Comparison of ENCODE assay signal across 16 cellular contexts in genomic region chr12:122121341-122122192, GRCh38. TPM values are rescaled to one million over a fixed set of nuclear protein-coding genes. Genes with fewer than 3 reads are reported as not detected.
DNase-seq lines count a peak whose midpoint lies in the region; ATAC-seq and TF ChIP-seq lines count a peak whose summit lies in the region.
"Had no signal": no experiment of that assay in that cellular context is flagged by ENCODE, and none has a peak within 500 bp of the region (broad histone marks: within the 10 kb centered on the region; RNA-seq: fewer than 3 reads in every experiment).

No MANE protein-coding gene starts in this region.

- no peak for TF ChIP-seq POLR2A in testis (IDR thresholded peaks at IDR 0.05)

- peaks cover 4% of the 10 kb centered on the region for H3K36me3 Mint-ChIP-seq in activated CD4-positive, alpha-beta T cell treated with anti-CD3 and anti-CD28 coated beads, Interleukin-2, amount 10 ng/mL, durations not matched to agents 24 days and 14 days (ENCODE audit: low read depth)
- peaks cover 6% of the 10 kb centered on the region for H3K36me3 Mint-ChIP-seq in T-cell
- H3K36me3 Mint-ChIP-seq in stimulated activated memory B cell treated with anti-CD40 and anti-IgM and Interleukin-4, amounts not matched to agents 10 μg/mL and 1 μg/mL and 100 μg/mL, for 72 hours, result no peaks in the 10 kb centered on the region
- H3K36me3 Mint-ChIP-seq: natural killer cell treated with Interleukin-12 subunit alpha and Interleukin-12 subunit beta and Interleukin-15 and Interleukin-18, amount 100 ng/mL, for 72 hours had no signal

- peak overlapping the region; percentile 29 for H3K27ac Mint-ChIP-seq in activated CD4-positive, alpha-beta T cell treated with anti-CD3 and anti-CD28 coated beads, Interleukin-2, amount 10 ng/mL, durations not matched to agents 24 days and 14 days
- H3K27ac Mint-ChIP-seq in T-cell, result peak overlapping the region; percentile 3 to 76
- peak overlapping the region; percentile 13 for H3K27ac Mint-ChIP-seq in stimulated activated memory B cell treated with anti-CD40 and anti-IgM and Interleukin-4, amounts not matched to agents 10 μg/mL and 1 μg/mL and 100 μg/mL, for 72 hours
- H3K27ac Mint-ChIP-seq: natural killer cell treated with Interleukin-12 subunit alpha and Interleukin-12 subunit beta and Interleukin-15 and Interleukin-18, amount 100 ng/mL, for 72 hours had no signal

- H3K36me3 ChIP-seq in testis (ENCODE audit: low read depth, missing control alignments), result no peaks in the 10 kb centered on the region
- H3K36me3 ChIP-seq: adrenal gland had no signal

- H3K4me1 ChIP-seq in testis, result peaks cover 5% of the 10 kb centered on the region

- 78 to 81% methylated on average over 13 to 17 of the region's 17 CpGs for WGBS in testis, 2 donors

- no peaks in the 10 kb centered on the region for H3K27me3 ChIP-seq in testis
- H3K27me3 ChIP-seq: adrenal gland had no signal

- CTCF ChIA-PET in T-cell (lab: Charles Lee), result interaction anchor here (0.7 to 3.3 kb wide), 4 partner anchors 10 to 67 kb away, joined by 3 to 23 read pairs (median 12); no protein-coding TSS in a partner anchor

- no peak overlapping the region for H3K27ac ChIP-seq in testis
- H3K27ac ChIP-seq: HL-60 had no signal

- no peak for TF ChIP-seq CTCF in testis (IDR thresholded peaks at IDR 0.05)

- H3K4me1 Mint-ChIP-seq in activated CD4-positive, alpha-beta T cell treated with anti-CD3 and anti-CD28 coated beads, Interleukin-2, amount 10 ng/mL, durations not matched to agents 24 days and 14 days, result peaks cover 22% of the 10 kb centered on the region
- peaks cover 48 to 57% (median 51%) of the 10 kb centered on the region in 3 donors for H3K4me1 Mint-ChIP-seq in T-cell
- H3K4me1 Mint-ChIP-seq in stimulated activated memory B cell treated with anti-CD40 and anti-IgM and Interleukin-4, amounts not matched to agents 10 μg/mL and 1 μg/mL and 100 μg/mL, for 72 hours, result peaks cover 33% of the 10 kb centered on the region

- POLR2A ChIA-PET in T-cell (lab: Charles Lee), result interaction anchor here in 1 of 2 donors (0.6 kb wide), 1 partner anchor 87 kb away, joined by 6 read pairs; no protein-coding TSS in a partner anchor

- intact Hi-C loops in activated CD4-positive, alpha-beta T cell treated with anti-CD3 and anti-CD28 coated beads, Interleukin-2, amount 10 ng/mL, durations not matched to agents 24 days and 14 days (cut with micrococcal nuclease), result loop anchor here (2.0 kb wide), 2 partner anchors 41 to 69 kb away; no protein-coding TSS in a partner anchor
- intact Hi-C loops in testis (cut with DNase I; ENCODE audit: low total_unique reads), result loop anchor here (5.0 kb wide), 1 partner anchor 69 kb away; no protein-coding TSS in a partner anchor

- no peak for DNase-seq in activated CD4-positive, alpha-beta T cell treated with anti-CD3 and anti-CD28 coated beads, Interleukin-2, amount 10 ng/mL, durations not matched to agents 24 days and 14 days
- no peak for DNase-seq in activated CD4-positive, alpha-beta T cell treated with anti-CD3 and anti-CD28 coated beads for 4 hours
- DNase-seq in T-cell, result no peak
- DNase-seq in foreskin melanocyte, result peak; percentile 61
- no peak for DNase-seq in DMS53 treated with DMSO at 0.1 percent for 48 hours (lab: John Stamatoyannopoulos, UW; ENCODE audit: unreplicated experiment)
- no peak for DNase-seq in ACHN
- DNase-seq in testis, result no peak
- DNase-seq: adrenal gland, left cardiac atrium, NCI-H187, NCI-H526 treated with DMSO at 0.1 percent for 48 hours had no signal

- H3K27me3 Mint-ChIP-seq in activated CD4-positive, alpha-beta T cell treated with anti-CD3 and anti-CD28 coated beads, Interleukin-2, amount 10 ng/mL, durations not matched to agents 24 days and 14 days, result no peaks in the 10 kb centered on the region
- no peaks in the 10 kb centered on the region for H3K27me3 Mint-ChIP-seq in T-cell
- H3K27me3 Mint-ChIP-seq in stimulated activated memory B cell treated with anti-CD40 and anti-IgM and Interleukin-4, amounts not matched to agents 10 μg/mL and 1 μg/mL and 100 μg/mL, for 72 hours, result no peaks in the 10 kb centered on the region
- H3K27me3 Mint-ChIP-seq: natural killer cell treated with Interleukin-12 subunit alpha and Interleukin-12 subunit beta and Interleukin-15 and Interleukin-18, amount 100 ng/mL, for 72 hours had no signal

- no peak for ATAC-seq in T-cell (replicated peaks in 1 of 4)
- no peak for ATAC-seq in stimulated activated memory B cell treated with anti-CD40 and anti-IgM and Interleukin-4, amounts not matched to agents 10 μg/mL and 1 μg/mL and 100 μg/mL, for 72 hours
- ATAC-seq: esophagus mucosa; left cardiac atrium; natural killer cell treated with Interleukin-12 subunit alpha and Interleukin-12 subunit beta and Interleukin-15 and Interleukin-18, amount 100 ng/mL, for 72 hours; sciatic nerve had no signal

- H3K9me3 Mint-ChIP-seq in activated CD4-positive, alpha-beta T cell treated with anti-CD3 and anti-CD28 coated beads, Interleukin-2, amount 10 ng/mL, durations not matched to agents 24 days and 14 days, result no peaks in the 10 kb centered on the region
- no peaks in the 10 kb centered on the region for H3K9me3 Mint-ChIP-seq in T-cell
- no peaks in the 10 kb centered on the region for H3K9me3 Mint-ChIP-seq in stimulated activated memory B cell treated with anti-CD40 and anti-IgM and Interleukin-4, amounts not matched to agents 10 μg/mL and 1 μg/mL and 100 μg/mL, for 72 hours
- H3K9me3 Mint-ChIP-seq: natural killer cell treated with Interleukin-12 subunit alpha and Interleukin-12 subunit beta and Interleukin-15 and Interleukin-18, amount 100 ng/mL, for 72 hours had no signal

- H3K9me3 ChIP-seq in testis, result no peaks in the 10 kb centered on the region
- H3K9me3 ChIP-seq: adrenal gland had no signal

- H3K4me3 ChIP-seq in testis, result no peak overlapping the region
- H3K4me3 ChIP-seq: adrenal gland had no signal

- in situ Hi-C loops in ACHN (cut with HindIII; ENCODE audit: low pct_ligation_motif_present, low pct_unique_long_range_greater_than_20kb, low sequenced_read_pairs), result no loop called here

- H3K4me3 Mint-ChIP-seq in activated CD4-positive, alpha-beta T cell treated with anti-CD3 and anti-CD28 coated beads, Interleukin-2, amount 10 ng/mL, durations not matched to agents 24 days and 14 days, result no peak overlapping the region
- no peak overlapping the region for H3K4me3 Mint-ChIP-seq in T-cell
- no peak overlapping the region for H3K4me3 Mint-ChIP-seq in stimulated activated memory B cell treated with anti-CD40 and anti-IgM and Interleukin-4, amounts not matched to agents 10 μg/mL and 1 μg/mL and 100 μg/mL, for 72 hours
- H3K4me3 Mint-ChIP-seq: natural killer cell treated with Interleukin-12 subunit alpha and Interleukin-12 subunit beta and Interleukin-15 and Interleukin-18, amount 100 ng/mL, for 72 hours had no signal

RNA-seq across cellular contexts. Expression of gene MLXIP, which starts 43.0 kb away (rescaled TPM):
- total RNA-seq in activated CD4-positive, alpha-beta T cell treated with anti-CD3 and anti-CD28 coated beads, Interleukin-2, amount 10 ng/mL, durations not matched to agents 24 days and 14 days, result 47.6 and 48.0 TPM in 2 replicates
- total RNA-seq in T-cell (100 to 1,000 TPM in 2 of 5 donors, 10 to 100 TPM in 3; 87.9 to 113 (median 98.3) TPM), testis (10 to 100 TPM; 61.2 to 67.9 TPM)
- 39.9 TPM for polyA plus RNA-seq in testis (ENCODE audit: insufficient read depth, low read depth, low replicate concordance)

RNA-seq across cellular contexts. Expression of gene IL31, which starts 52.5 kb away (rescaled TPM):
- total RNA-seq in activated CD4-positive, alpha-beta T cell treated with anti-CD3 and anti-CD28 coated beads, Interleukin-2, amount 10 ng/mL, durations not matched to agents 24 days and 14 days, result 2.5 TPM in 2 replicates
- not detected for total RNA-seq in T-cell
- total RNA-seq in testis, result not detected
- 0.38 TPM for polyA plus RNA-seq in testis (ENCODE audit: insufficient read depth, low read depth, low replicate concordance)
- total RNA-seq: adrenal gland; esophagus mucosa; left cardiac atrium; natural killer cell treated with Interleukin-12 subunit alpha and Interleukin-12 subunit beta and Interleukin-15 and Interleukin-18, amount 100 ng/mL, for 72 hours; sciatic nerve had no signal
- polyA plus RNA-seq: adrenal gland had no signal
